Comparison of ENCODE assay signal across 12 cellular contexts in genomic region chrX:98203800-98204199, GRCh38.
"Had no signal": no experiment of that assay in that cellular context is flagged by ENCODE, and none has a peak within 500 bp of the region (broad histone marks: within the 10 kb centered on the region; RNA-seq: fewer than 3 reads in every experiment).

No MANE protein-coding gene starts in this region.

- H3K9me3 ChIP-seq: esophagus muscularis mucosa, psoas muscle, right lobe of liver, suprapubic skin had no signal

- DNase-seq: activated CD4-positive, alpha-beta T cell treated with anti-CD3 and anti-CD28 coated beads, Interleukin-2, amount 50 U/mL, for 1 hour; activated CD8-positive, alpha-beta memory T cell treated with anti-CD3 and anti-CD28 coated beads for 24 hours; activated naive CD8-positive, alpha-beta T cell treated with anti-CD3 and anti-CD28 coated beads, Interleukin-2, amount 10 ng/mL, durations not matched to agents 7 days and 5 days; anterior cingulate cortex; foreskin fibroblast; head of caudate nucleus; midbrain; psoas muscle; right lobe of liver; stimulated activated naive CD8-positive, alpha-beta T cell treated with anti-CD3 and anti-CD28 coated beads, Interleukin-15, Interleukin-2, amounts not matched to agents 100 U/mL and 50 U/mL, for 24 hours had no signal

- H3K4me3 ChIP-seq: esophagus muscularis mucosa, psoas muscle, right lobe of liver, suprapubic skin had no signal

- H3K27ac ChIP-seq: esophagus muscularis mucosa, psoas muscle, right lobe of liver, suprapubic skin had no signal

- H3K27me3 ChIP-seq: suprapubic skin had no signal

- H3K4me1 ChIP-seq: esophagus muscularis mucosa, psoas muscle, right lobe of liver, suprapubic skin had no signal

- H3K36me3 ChIP-seq: esophagus muscularis mucosa, right lobe of liver, suprapubic skin had no signal
